ENCODE assay signal across 4 cellular contexts in genomic region chr4:101458473-101458872, GRCh38.
"Had no signal": no experiment of that assay in that cellular context is flagged by ENCODE, and none has a peak within 500 bp of the region (broad histone marks: within the 10 kb centered on the region; RNA-seq: fewer than 3 reads in every experiment).

No MANE protein-coding gene starts in this region.

- H3K27ac Mint-ChIP-seq: IgD-negative memory B cell had no signal

- H3K27me3 Mint-ChIP-seq: IgD-negative memory B cell had no signal

- H3K4me3 ChIP-seq: K562 had no signal

- ATAC-seq: HepG2, K562 had no signal

- H3K4me3 Mint-ChIP-seq: IgD-negative memory B cell had no signal

- H3K4me1 Mint-ChIP-seq: IgD-negative memory B cell had no signal

- H3K27ac ChIP-seq: HL-60 had no signal
